22 cellular contexts compared by ENCODE assay signal in the genomic region with DNA sequence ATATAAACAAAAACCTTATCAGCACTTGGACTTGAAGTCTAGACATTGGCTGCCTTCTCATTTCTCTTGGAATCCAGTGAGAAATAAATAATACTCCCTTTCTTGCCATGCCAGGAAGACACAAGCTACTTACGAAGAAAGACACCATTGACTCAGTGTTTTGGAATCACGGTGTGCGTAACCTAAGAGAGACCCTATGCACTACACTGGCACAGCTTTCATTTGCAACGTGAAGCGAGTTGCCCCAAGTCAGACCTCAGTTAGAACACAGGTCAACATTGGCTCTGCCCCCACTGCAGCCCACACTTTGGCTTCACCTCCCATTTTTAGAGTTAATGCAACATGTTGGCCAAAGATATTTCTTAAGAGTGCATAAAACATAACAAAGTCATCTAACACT. TPM values are rescaled to one million over a fixed set of nuclear protein-coding genes. Genes with fewer than 3 reads are reported as not detected.
DNase-seq lines count a peak whose midpoint lies in the region; ATAC-seq and TF ChIP-seq lines count a peak whose summit lies in the region.
"Had no signal": no experiment of that assay in that cellular context is flagged by ENCODE, and none has a peak within 500 bp of the region (broad histone marks: within the 10 kb centered on the region; RNA-seq: fewer than 3 reads in every experiment).

No MANE protein-coding gene starts in this region.

- no peak for TF ChIP-seq CTCF in nephron (IDR thresholded peaks at IDR 0.05; ENCODE audit: unreplicated experiment in 3 of 3)

- H3K36me3 Mint-ChIP-seq in nephron (ENCODE audit: low read depth), result no peaks in the 10 kb centered on the region
- H3K36me3 Mint-ChIP-seq: CD14-positive monocyte; CD4-positive, alpha-beta memory T cell; CD4-positive, CD25-positive, alpha-beta regulatory T cell; CD8-positive, alpha-beta memory T cell had no signal

- H3K4me1 Mint-ChIP-seq in nephron, result peaks cover 45% of the 10 kb centered on the region
- H3K4me1 Mint-ChIP-seq: CD4-positive, alpha-beta memory T cell; CD4-positive, CD25-positive, alpha-beta regulatory T cell; CD8-positive, alpha-beta memory T cell had no signal

- H3K27ac Mint-ChIP-seq in nephron, result peak overlapping the region; percentile 35 to 91 (median 40)
- H3K27ac Mint-ChIP-seq: CD14-positive monocyte; CD4-positive, alpha-beta memory T cell; CD4-positive, CD25-positive, alpha-beta regulatory T cell; CD8-positive, alpha-beta memory T cell had no signal

- intact Hi-C loops in sciatic nerve (cut with DNase I) (no loop called here), head of caudate nucleus (cut with DNase I) (no loop called here)

- peak; percentile 11 for DNase-seq in SK-MEL-5 (ENCODE audit: low read depth, low spot score)
- no peak for DNase-seq in sciatic nerve (ENCODE audit: low spot score)
- DNase-seq in NK-92 (lab: John Stamatoyannopoulos, UW; ENCODE audit: unreplicated experiment), result no peak
- DNase-seq in head of caudate nucleus, result no peak
- DNase-seq: 8988T; ACHN; BE2C; C1 segment of cervical spinal cord; CD4-positive, alpha-beta memory T cell; CD4-positive, CD25-positive, alpha-beta regulatory T cell; CD8-positive, alpha-beta memory T cell; COR-L47; DMS153; DMS53; DMS79; DND-41; EL; GDM1 had no signal

- in situ Hi-C loops in SK-MEL-5 (cut with HindIII; ENCODE audit: low pct_unique_long_range_greater_than_20kb, low sequenced_read_pairs), result no loop called here

- no peaks in the 10 kb centered on the region for H3K27me3 Mint-ChIP-seq in nephron (ENCODE audit: low read depth)
- H3K27me3 Mint-ChIP-seq: CD4-positive, alpha-beta memory T cell; CD4-positive, CD25-positive, alpha-beta regulatory T cell; CD8-positive, alpha-beta memory T cell had no signal

- ATAC-seq in sciatic nerve, result peak; percentile 31
- ATAC-seq in GM18502 (IDR thresholded peaks at IDR 0.05; ENCODE audit: poor library complexity, unreplicated experiment), result no peak

- H3K4me3 Mint-ChIP-seq in nephron, result peak overlapping the region in 2 of 3 experiments; percentile 3 to 14
- H3K4me3 Mint-ChIP-seq: CD14-positive monocyte; CD4-positive, CD25-positive, alpha-beta regulatory T cell; CD8-positive, alpha-beta memory T cell had no signal

- H3K9me3 Mint-ChIP-seq in nephron, result no peaks in the 10 kb centered on the region
- H3K9me3 Mint-ChIP-seq: CD4-positive, alpha-beta memory T cell had no signal

RNA-seq across cellular contexts. Expression of gene PIEZO2, which starts 54.2 kb away (rescaled TPM):
- 0.61 and 0.98 TPM in 2 replicates for total RNA-seq in SK-MEL-5 (2014; rRNA removed; shearing (Covaris generic))
- 0.54 and 0.75 TPM in 2 replicates for polyA plus RNA-seq in SK-MEL-5 (2015; cell fraction: cytosol; rRNA removed)
- polyA plus RNA-seq in SK-MEL-5 (2015; cell fraction: nucleus; rRNA removed), result 2.3 and 5.4 TPM in 2 replicates
- 26.8 TPM for total RNA-seq in sciatic nerve
- total RNA-seq: CD4-positive, alpha-beta memory T cell; CD4-positive, CD25-positive, alpha-beta regulatory T cell; CD8-positive, alpha-beta memory T cell; G401 had no signal
- polyA plus RNA-seq: CD14-positive monocyte; CD4-positive, alpha-beta memory T cell; CD4-positive, CD25-positive, alpha-beta regulatory T cell; CD8-positive, alpha-beta memory T cell had no signal

Comparison
In these comparisons a context has a peak if more than half of its experiments do, and no peak if none do; other contexts are left out.
1. RNA of gene PIEZO2, which starts 54.2 kb away (total RNA-seq): 26.8 TPM in sciatic nerve (single experiment); 0.61 to 0.98 TPM in SK-MEL-5; every median in the first group is over 10 times any median in the second.